ENCODE assay signal across 28 cellular contexts in the genomic region with DNA sequence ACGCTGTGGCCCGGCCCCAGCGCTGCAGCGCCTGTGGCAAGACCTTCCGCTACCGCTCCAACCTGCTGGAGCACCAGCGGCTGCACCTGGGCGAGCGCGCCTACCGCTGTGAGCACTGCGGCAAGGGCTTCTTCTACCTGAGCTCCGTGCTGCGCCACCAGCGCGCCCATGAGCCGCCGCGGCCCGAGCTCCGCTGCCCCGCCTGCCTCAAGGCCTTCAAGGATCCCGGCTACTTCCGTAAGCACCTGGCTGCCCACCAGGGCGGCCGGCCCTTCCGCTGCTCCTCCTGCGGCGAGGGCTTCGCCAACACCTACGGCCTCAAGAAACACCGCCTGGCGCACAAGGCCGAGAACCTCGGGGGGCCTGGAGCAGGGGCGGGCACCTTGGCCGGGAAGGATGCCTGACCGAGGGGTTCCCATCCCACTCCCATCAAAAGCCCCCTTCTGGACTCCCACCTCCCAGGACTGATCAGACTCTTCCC.
"Had no signal": no experiment of that assay in that cellular context is flagged by ENCODE, and none has a peak within 500 bp of the region (broad histone marks: within the 10 kb centered on the region; RNA-seq: fewer than 3 reads in every experiment).

No MANE protein-coding gene starts in this region.

- ATAC-seq: activated CD8-positive, alpha-beta T cell treated with anti-CD3 and anti-CD28 coated beads, Interleukin-2, amount 10 ng/mL, durations not matched to agents 7 days and 5 days; activated naive CD4-positive, alpha-beta T cell treated with anti-CD3 and anti-CD28 coated beads, Interleukin-2, amount 50 U/mL, for 72 hours; body of pancreas; Panc1 had no signal

- H3K9me3 Mint-ChIP-seq: activated CD4-positive, alpha-beta T cell treated with anti-CD3 and anti-CD28 coated beads, Interleukin-2, amount 10 ng/mL, durations not matched to agents 7 days and 5 days; activated naive CD4-positive, alpha-beta T cell treated with anti-CD3 and anti-CD28 coated beads for 36 hours; activated naive CD4-positive, alpha-beta T cell treated with anti-CD3 and anti-CD28 coated beads, Interleukin-2, amount 50 U/mL, for 72 hours; activated T-cell treated with anti-CD3 and anti-CD28 coated beads, Interleukin-2, amount 50 U/mL, for 24 hours; activated T-helper 1 cell treated with anti-CD3 and anti-CD28 coated beads, Interleukin-12 subunit alpha, Interleukin-12 subunit beta, Interleukin-2, Interleukin-4 antibody, amounts not matched to agents 30 ng/mL and 10 ng/mL and 1 ng/mL, durations not matched to agents 14 hours and 24 hours and 36 hours had no signal

- H3K4me3 Mint-ChIP-seq: activated CD4-positive, alpha-beta T cell treated with anti-CD3 and anti-CD28 coated beads, Interleukin-2, amount 10 ng/mL, durations not matched to agents 7 days and 5 days; activated CD8-positive, alpha-beta T cell treated with anti-CD3 and anti-CD28 coated beads, Interleukin-2, amount 10 ng/mL, durations not matched to agents 7 days and 5 days; activated naive CD4-positive, alpha-beta T cell treated with anti-CD3 and anti-CD28 coated beads for 36 hours; activated T-cell treated with anti-CD3 and anti-CD28 coated beads, Interleukin-2, amount 50 U/mL, for 24 hours; activated T-helper 1 cell treated with anti-CD3 and anti-CD28 coated beads, Interleukin-12 subunit alpha, Interleukin-12 subunit beta, Interleukin-2, Interleukin-4 antibody, amounts not matched to agents 30 ng/mL and 10 ng/mL and 1 ng/mL, durations not matched to agents 14 hours and 24 hours and 36 hours had no signal

- H3K27ac ChIP-seq: adrenal gland, body of pancreas, SJCRH30, SK-N-MC, WERI-Rb-1 had no signal

- FAIRE-seq: astrocyte, bronchial epithelial cell had no signal

- H3K27ac Mint-ChIP-seq: activated CD4-positive, alpha-beta T cell treated with anti-CD3 and anti-CD28 coated beads, Interleukin-2, amount 10 ng/mL, durations not matched to agents 7 days and 5 days; activated CD8-positive, alpha-beta T cell treated with anti-CD3 and anti-CD28 coated beads, Interleukin-2, amount 10 ng/mL, durations not matched to agents 7 days and 5 days; activated naive CD4-positive, alpha-beta T cell treated with anti-CD3 and anti-CD28 coated beads for 36 hours; activated naive CD4-positive, alpha-beta T cell treated with anti-CD3 and anti-CD28 coated beads, Interleukin-2, amount 50 U/mL, for 72 hours; activated T-cell treated with anti-CD3 and anti-CD28 coated beads, Interleukin-2, amount 50 U/mL, for 24 hours; activated T-helper 1 cell treated with anti-CD3 and anti-CD28 coated beads, Interleukin-12 subunit alpha, Interleukin-12 subunit beta, Interleukin-2, Interleukin-4 antibody, amounts not matched to agents 30 ng/mL and 10 ng/mL and 1 ng/mL, durations not matched to agents 14 hours and 24 hours and 36 hours had no signal

- H3K27me3 ChIP-seq: adrenal gland, body of pancreas, MG63, SJCRH30 had no signal

- H3K4me3 ChIP-seq: adrenal gland, body of pancreas, MG63, SJCRH30, SK-N-MC had no signal

- H3K27me3 Mint-ChIP-seq: activated CD4-positive, alpha-beta T cell treated with anti-CD3 and anti-CD28 coated beads, Interleukin-2, amount 10 ng/mL, durations not matched to agents 7 days and 5 days; activated T-cell treated with anti-CD3 and anti-CD28 coated beads, Interleukin-2, amount 50 U/mL, for 24 hours had no signal

- H3K9me3 ChIP-seq: adrenal gland, body of pancreas, MG63, SJCRH30 had no signal

- DNase-seq: activated CD4-positive, alpha-beta T cell treated with anti-CD3 and anti-CD28 coated beads, Interleukin-2, amount 10 ng/mL, durations not matched to agents 7 days and 5 days; activated CD4-positive, alpha-beta T cell treated with anti-CD3 and anti-CD28 coated beads, Interleukin-2, amount 50 U/mL, for 48 hours; activated CD8-positive, alpha-beta T cell treated with anti-CD3 and anti-CD28 coated beads, Interleukin-2, amount 10 ng/mL, durations not matched to agents 7 days and 5 days; activated gamma-delta T cell treated with Interleukin-2 at 50 U/mL for 16 hours; activated naive CD4-positive, alpha-beta T cell treated with anti-CD3 and anti-CD28 coated beads for 36 hours; activated T-cell treated with anti-CD3 and anti-CD28 coated beads, Interleukin-2, amount 50 U/mL, for 24 hours; adrenal gland; body of pancreas; caudate nucleus; cerebellar nuclear complex; MG63; MV-4-11; NCI-H1092; NCI-H1436 treated with DMSO at 0.1 percent for 48 hours; NCI-H1694 treated with DMSO at 0.1 percent for 48 hours; NCI-H2029; NCI-H345; NCI-H524 treated with DMSO at 0.1 percent for 48 hours; SHP77; SJCRH30; T1000; WERI-Rb-1 had no signal
